ENCODE assay signal across 14 cellular contexts in the genomic region with DNA sequence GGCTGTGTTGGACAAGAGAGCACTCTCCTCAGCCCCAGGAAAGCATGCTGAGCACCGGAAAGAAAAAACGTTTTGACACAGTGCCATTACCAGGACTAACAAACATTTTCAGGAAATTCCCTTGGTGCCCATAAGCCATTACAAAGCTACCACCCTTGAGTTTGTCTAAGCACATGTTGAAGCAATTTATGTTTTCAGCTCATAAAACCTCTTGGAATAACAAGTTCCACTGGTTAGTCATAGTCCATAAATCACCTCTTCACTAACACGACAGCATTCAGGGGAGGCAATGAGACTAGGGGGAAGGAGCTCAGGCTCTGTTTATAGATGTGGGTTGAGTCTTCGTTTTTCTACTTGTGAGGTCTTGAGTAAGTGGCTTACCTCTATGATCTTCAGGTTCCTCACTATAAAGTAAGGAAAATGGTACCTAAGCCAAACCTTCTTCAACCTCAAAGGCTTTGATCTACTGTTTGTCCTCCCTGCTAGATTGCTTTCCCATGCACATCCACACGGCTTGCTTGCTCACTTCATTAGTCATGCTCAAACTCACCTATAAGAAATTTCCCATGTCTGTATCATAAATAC.
A peak's percentile ranks its signal among the peaks of the same experiment; 100 is the strongest.
DNase-seq lines count a peak whose midpoint lies in the region; ATAC-seq and TF ChIP-seq lines count a peak whose summit lies in the region.
"Had no signal": no experiment of that assay in that cellular context is flagged by ENCODE, and none has a peak within 500 bp of the region (broad histone marks: within the 10 kb centered on the region; RNA-seq: fewer than 3 reads in every experiment).

No MANE protein-coding gene starts in this region.

- peaks cover 16% of the 10 kb centered on the region for H3K4me1 ChIP-seq in RWPE2 (ENCODE audit: insufficient read depth, poor library complexity, severe bottlenecking)
- no peaks in the 10 kb centered on the region for H3K4me1 ChIP-seq in stomach
- H3K4me1 ChIP-seq: thyroid gland had no signal

- TF ChIP-seq POLR2A in stomach (IDR thresholded peaks at IDR 0.05), result no peak
- no peak for TF ChIP-seq POLR2A in GM18505 (IDR thresholded peaks at IDR 0.05; ENCODE audit: borderline replicate concordance, extremely low read depth, insufficient read depth, insufficient read length)

- DNase-seq in COLO668 (lab: John Stamatoyannopoulos, UW; ENCODE audit: unreplicated experiment), result peak; percentile 38
- DNase-seq in HT1080 (ENCODE audit: low read depth), result peak; percentile 71
- DNase-seq in RWPE2 (ENCODE audit: low spot score), result no peak
- peak; percentile 97 for DNase-seq in kidney epithelial cell (ENCODE audit: low read depth)
- DNase-seq in stomach, result no peak
- no peak for DNase-seq in NCI-H1694 treated with DMSO at 0.1 percent for 48 hours (lab: John Stamatoyannopoulos, UW)
- DNase-seq: amygdala, H9, T-helper 9 cell, thyroid gland had no signal

- H3K9me3 ChIP-seq in RWPE2 (ENCODE audit: severe bottlenecking) (no peaks in the 10 kb centered on the region), stomach (no peaks in the 10 kb centered on the region)
- H3K9me3 ChIP-seq: thyroid gland had no signal

- no peaks in the 10 kb centered on the region for H3K36me3 ChIP-seq in RWPE2 (ENCODE audit: low read depth)
- no peaks in the 10 kb centered on the region for H3K36me3 ChIP-seq in kidney epithelial cell (ENCODE audit: control insufficient read depth, insufficient read depth, low read length)
- no peaks in the 10 kb centered on the region for H3K36me3 ChIP-seq in stomach
- H3K36me3 ChIP-seq: thyroid gland had no signal

- TF ChIP-seq EP300 in stomach (IDR thresholded peaks at IDR 0.05), result no peak

- ATAC-seq in RWPE2 (ENCODE audit: low read depth), result peak; percentile 89
- no peak for ATAC-seq in HG03039 (IDR thresholded peaks at IDR 0.05; ENCODE audit: unreplicated experiment)
- no peak for ATAC-seq in GM18505 (IDR thresholded peaks at IDR 0.05; ENCODE audit: unreplicated experiment)
- ATAC-seq: sciatic nerve had no signal

- no peak for TF ChIP-seq CTCF in RWPE2 (IDR thresholded peaks at IDR 0.05; ENCODE audit: poor library complexity, severe bottlenecking)
- TF ChIP-seq CTCF in kidney epithelial cell (IDR thresholded peaks at IDR 0.05; ENCODE audit: insufficient read depth, low read length, poor library complexity, severe bottlenecking), result no peak
- no peak for TF ChIP-seq CTCF in stomach (IDR thresholded peaks at IDR 0.05)

- H3K27ac ChIP-seq in RWPE2 (ENCODE audit: poor library complexity, severe bottlenecking), result peak overlapping the region; percentile 69
- no peak overlapping the region for H3K27ac ChIP-seq in stomach
- H3K27ac ChIP-seq: C4-2B, thyroid gland had no signal

- WGBS in stomach, 5 donors, result 23 to 33% (median 29%) methylated on average over 5 of the region's 5 CpGs

- H3K4me3 ChIP-seq in RWPE2 (ENCODE audit: severe bottlenecking), result no peak overlapping the region
- no peak overlapping the region for H3K4me3 ChIP-seq in kidney epithelial cell (ENCODE audit: low read depth, low read length)
- no peak overlapping the region for H3K4me3 ChIP-seq in stomach
- H3K4me3 ChIP-seq: thyroid gland had no signal

- H3K27me3 ChIP-seq in RWPE2 (ENCODE audit: insufficient read depth, poor library complexity, severe bottlenecking) (no peaks in the 10 kb centered on the region), kidney epithelial cell (ENCODE audit: control insufficient read depth, insufficient read depth, low read length) (no peaks in the 10 kb centered on the region), stomach (no peaks in the 10 kb centered on the region)
- H3K27me3 ChIP-seq: thyroid gland had no signal

- intact Hi-C loops in stomach (cut with DNase I; ENCODE audit: low total_unique reads), result no loop called here

Comparison
In these comparisons a context has a peak if more than half of its experiments do, and no peak if none do; other contexts are left out.
1. DNase-seq: peak in COLO668 (single experiment), HT1080 (single experiment) and kidney epithelial cell (single experiment); none in RWPE2 (single experiment), stomach (single experiment) and NCI-H1694 treated with DMSO at 0.1 percent for 48 hours (single experiment).